Comparison of ENCODE assay signal across 1 cellular context in genomic region chr3:177034850-177035475, GRCh38.
TF ChIP-seq lines count a peak whose summit lies in the region.

No MANE protein-coding gene starts in this region.

TF ChIP-seq in H1, 55 proteins besides CTCF, POLR2A, EP300 and RAD21:
- TF ChIP-seq CTBP2 (IDR thresholded peaks at IDR 0.05; ENCODE audit: borderline replicate concordance, insufficient read depth, insufficient read length, low read length) (no peak), JUND (IDR thresholded peaks at IDR 0.05; ENCODE audit: low read length) (no peak), KDM5A (IDR thresholded peaks at IDR 0.05; ENCODE audit: low read length) (no peak), USF2 (IDR thresholded peaks at IDR 0.05; ENCODE audit: low read length) (no peak), BRCA1 (IDR thresholded peaks at IDR 0.05; ENCODE audit: low read depth, low read length) (no peak), EZH2 (IDR thresholded peaks at IDR 0.05; ENCODE audit: low read depth, low read length, severe bottlenecking) (no peak), RNF2 (IDR thresholded peaks at IDR 0.05; ENCODE audit: borderline replicate concordance, low read depth, low read length, missing control alignments, poor library complexity, severe bottlenecking) (no peak), EGR1 (IDR thresholded peaks at IDR 0.05; ENCODE audit: borderline replicate concordance, low read depth, low read length) (no peak), YY1 (IDR thresholded peaks at IDR 0.05; ENCODE audit: low read depth, low read length) (no peak), CBX8 (IDR thresholded peaks at IDR 0.05; ENCODE audit: borderline replicate concordance, low read depth, low read length) (no peak), CEBPB (IDR thresholded peaks at IDR 0.05; ENCODE audit: low read depth, low read length) (no peak), SIX5 (IDR thresholded peaks at IDR 0.05; ENCODE audit: low read depth, low read length) (no peak), TEAD4 (IDR thresholded peaks at IDR 0.05; ENCODE audit: low read depth, low read length) (no peak), SAP30 (IDR thresholded peaks at IDR 0.05; ENCODE audit: insufficient read depth, insufficient replicate concordance, low read length) (no peak), FOSL1 (IDR thresholded peaks at IDR 0.05; ENCODE audit: insufficient read depth, low read depth, low read length) (no peak)
- TF ChIP-seq, protein P1, sequence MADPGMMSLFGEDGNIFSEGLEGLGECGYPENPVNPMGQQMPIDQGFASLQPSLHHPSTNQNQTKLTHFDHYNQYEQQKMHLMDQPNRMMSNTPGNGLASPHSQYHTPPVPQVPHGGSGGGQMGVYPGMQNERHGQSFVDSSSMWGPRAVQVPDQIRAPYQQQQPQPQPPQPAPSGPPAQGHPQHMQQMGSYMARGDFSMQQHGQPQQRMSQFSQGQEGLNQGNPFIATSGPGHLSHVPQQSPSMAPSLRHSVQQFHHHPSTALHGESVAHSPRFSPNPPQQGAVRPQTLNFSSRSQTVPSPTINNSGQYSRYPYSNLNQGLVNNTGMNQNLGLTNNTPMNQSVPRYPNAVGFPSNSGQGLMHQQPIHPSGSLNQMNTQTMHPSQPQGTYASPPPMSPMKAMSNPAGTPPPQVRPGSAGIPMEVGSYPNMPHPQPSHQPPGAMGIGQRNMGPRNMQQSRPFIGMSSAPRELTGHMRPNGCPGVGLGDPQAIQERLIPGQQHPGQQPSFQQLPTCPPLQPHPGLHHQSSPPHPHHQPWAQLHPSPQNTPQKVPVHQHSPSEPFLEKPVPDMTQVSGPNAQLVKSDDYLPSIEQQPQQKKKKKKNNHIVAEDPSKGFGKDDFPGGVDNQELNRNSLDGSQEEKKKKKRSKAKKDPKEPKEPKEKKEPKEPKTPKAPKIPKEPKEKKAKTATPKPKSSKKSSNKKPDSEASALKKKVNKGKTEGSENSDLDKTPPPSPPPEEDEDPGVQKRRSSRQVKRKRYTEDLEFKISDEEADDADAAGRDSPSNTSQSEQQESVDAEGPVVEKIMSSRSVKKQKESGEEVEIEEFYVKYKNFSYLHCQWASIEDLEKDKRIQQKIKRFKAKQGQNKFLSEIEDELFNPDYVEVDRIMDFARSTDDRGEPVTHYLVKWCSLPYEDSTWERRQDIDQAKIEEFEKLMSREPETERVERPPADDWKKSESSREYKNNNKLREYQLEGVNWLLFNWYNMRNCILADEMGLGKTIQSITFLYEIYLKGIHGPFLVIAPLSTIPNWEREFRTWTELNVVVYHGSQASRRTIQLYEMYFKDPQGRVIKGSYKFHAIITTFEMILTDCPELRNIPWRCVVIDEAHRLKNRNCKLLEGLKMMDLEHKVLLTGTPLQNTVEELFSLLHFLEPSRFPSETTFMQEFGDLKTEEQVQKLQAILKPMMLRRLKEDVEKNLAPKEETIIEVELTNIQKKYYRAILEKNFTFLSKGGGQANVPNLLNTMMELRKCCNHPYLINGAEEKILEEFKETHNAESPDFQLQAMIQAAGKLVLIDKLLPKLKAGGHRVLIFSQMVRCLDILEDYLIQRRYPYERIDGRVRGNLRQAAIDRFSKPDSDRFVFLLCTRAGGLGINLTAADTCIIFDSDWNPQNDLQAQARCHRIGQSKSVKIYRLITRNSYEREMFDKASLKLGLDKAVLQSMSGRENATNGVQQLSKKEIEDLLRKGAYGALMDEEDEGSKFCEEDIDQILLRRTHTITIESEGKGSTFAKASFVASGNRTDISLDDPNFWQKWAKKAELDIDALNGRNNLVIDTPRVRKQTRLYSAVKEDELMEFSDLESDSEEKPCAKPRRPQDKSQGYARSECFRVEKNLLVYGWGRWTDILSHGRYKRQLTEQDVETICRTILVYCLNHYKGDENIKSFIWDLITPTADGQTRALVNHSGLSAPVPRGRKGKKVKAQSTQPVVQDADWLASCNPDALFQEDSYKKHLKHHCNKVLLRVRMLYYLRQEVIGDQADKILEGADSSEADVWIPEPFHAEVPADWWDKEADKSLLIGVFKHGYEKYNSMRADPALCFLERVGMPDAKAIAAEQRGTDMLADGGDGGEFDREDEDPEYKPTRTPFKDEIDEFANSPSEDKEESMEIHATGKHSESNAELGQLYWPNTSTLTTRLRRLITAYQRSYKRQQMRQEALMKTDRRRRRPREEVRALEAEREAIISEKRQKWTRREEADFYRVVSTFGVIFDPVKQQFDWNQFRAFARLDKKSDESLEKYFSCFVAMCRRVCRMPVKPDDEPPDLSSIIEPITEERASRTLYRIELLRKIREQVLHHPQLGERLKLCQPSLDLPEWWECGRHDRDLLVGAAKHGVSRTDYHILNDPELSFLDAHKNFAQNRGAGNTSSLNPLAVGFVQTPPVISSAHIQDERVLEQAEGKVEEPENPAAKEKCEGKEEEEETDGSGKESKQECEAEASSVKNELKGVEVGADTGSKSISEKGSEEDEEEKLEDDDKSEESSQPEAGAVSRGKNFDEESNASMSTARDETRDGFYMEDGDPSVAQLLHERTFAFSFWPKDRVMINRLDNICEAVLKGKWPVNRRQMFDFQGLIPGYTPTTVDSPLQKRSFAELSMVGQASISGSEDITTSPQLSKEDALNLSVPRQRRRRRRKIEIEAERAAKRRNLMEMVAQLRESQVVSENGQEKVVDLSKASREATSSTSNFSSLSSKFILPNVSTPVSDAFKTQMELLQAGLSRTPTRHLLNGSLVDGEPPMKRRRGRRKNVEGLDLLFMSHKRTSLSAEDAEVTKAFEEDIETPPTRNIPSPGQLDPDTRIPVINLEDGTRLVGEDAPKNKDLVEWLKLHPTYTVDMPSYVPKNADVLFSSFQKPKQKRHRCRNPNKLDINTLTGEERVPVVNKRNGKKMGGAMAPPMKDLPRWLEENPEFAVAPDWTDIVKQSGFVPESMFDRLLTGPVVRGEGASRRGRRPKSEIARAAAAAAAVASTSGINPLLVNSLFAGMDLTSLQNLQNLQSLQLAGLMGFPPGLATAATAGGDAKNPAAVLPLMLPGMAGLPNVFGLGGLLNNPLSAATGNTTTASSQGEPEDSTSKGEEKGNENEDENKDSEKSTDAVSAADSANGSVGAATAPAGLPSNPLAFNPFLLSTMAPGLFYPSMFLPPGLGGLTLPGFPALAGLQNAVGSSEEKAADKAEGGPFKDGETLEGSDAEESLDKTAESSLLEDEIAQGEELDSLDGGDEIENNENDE (IDR thresholded peaks at IDR 0.05; ENCODE audit: insufficient replicate concordance, low read length): no peak
- TF ChIP-seq, protein P2, sequence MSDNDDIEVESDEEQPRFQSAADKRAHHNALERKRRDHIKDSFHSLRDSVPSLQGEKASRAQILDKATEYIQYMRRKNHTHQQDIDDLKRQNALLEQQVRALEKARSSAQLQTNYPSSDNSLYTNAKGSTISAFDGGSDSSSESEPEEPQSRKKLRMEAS (IDR thresholded peaks at IDR 0.05): no peak
- TF ChIP-seq, protein P3, sequence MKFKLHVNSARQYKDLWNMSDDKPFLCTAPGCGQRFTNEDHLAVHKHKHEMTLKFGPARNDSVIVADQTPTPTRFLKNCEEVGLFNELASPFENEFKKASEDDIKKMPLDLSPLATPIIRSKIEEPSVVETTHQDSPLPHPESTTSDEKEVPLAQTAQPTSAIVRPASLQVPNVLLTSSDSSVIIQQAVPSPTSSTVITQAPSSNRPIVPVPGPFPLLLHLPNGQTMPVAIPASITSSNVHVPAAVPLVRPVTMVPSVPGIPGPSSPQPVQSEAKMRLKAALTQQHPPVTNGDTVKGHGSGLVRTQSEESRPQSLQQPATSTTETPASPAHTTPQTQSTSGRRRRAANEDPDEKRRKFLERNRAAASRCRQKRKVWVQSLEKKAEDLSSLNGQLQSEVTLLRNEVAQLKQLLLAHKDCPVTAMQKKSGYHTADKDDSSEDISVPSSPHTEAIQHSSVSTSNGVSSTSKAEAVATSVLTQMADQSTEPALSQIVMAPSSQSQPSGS (IDR thresholded peaks at IDR 0.05; ENCODE audit: low read length): no peak
